In genomic region chr4:86593726-86594558, GRCh38 we compare ENCODE assay signal across 8 cellular contexts. TPM values are rescaled to one million over a fixed set of nuclear protein-coding genes. Genes with fewer than 3 reads are reported as not detected.
DNase-seq lines count a peak whose midpoint lies in the region; ATAC-seq, FAIRE-seq and TF ChIP-seq lines count a peak whose summit lies in the region.

Gene PTPN13, plus strand, starts transcription at chr4:86594315. Its CDS starts 40,942 bp downstream, at chr4:86635257.

- peaks cover 38% of the 10 kb centered on the region for H3K27me3 Mint-ChIP-seq in activated CD8-positive, alpha-beta T cell treated with anti-CD3 and anti-CD28 coated beads, Interleukin-2, amount 10 ng/mL, durations not matched to agents 7 days and 5 days (ENCODE audit: low read depth)

- H3K23ac ChIP-seq in H1 (ENCODE audit: insufficient read length) = no peak within 1 kb of the TSS

- H3K27me3 ChIP-seq in H1 (replicated peaks in 1 of 4; ENCODE audit: control insufficient read depth in 3 of 4, extremely low read depth in 1 of 4, insufficient read depth in 3 of 4, low read length in 3 of 4) = no peaks in the 10 kb centered on the region

- peak within 1 kb of the TSS; percentile 76 for H3K27ac ChIP-seq in H1 (ENCODE audit: low read depth, low read length)

- peaks cover 2 to 3% of the 10 kb centered on the region in 2 experiments for H4K20me1 ChIP-seq in H1 (replicated peaks in 1 of 2; ENCODE audit: control insufficient read depth in 1 of 2, insufficient read depth in 2 of 2, low read length in 2 of 2)

- no peak within 1 kb of the TSS for H2AK5ac ChIP-seq in H1 (ENCODE audit: low read depth, low read length)

- H2BK120ac ChIP-seq in H1 (replicated peaks; ENCODE audit: low read depth, low read length) = no peak within 1 kb of the TSS

- H2BK5ac ChIP-seq in H1 (ENCODE audit: low read depth, low read length) = peak within 1 kb of the TSS; percentile 60

- peaks cover 3 to 9% (median 5%) of the 10 kb centered on the region in 4 experiments; a peak in 4 of 7 replicates for H3K4me1 ChIP-seq in H1 (replicated peaks in 1 of 4; ENCODE audit: control insufficient read depth in 3 of 4, insufficient read depth in 4 of 4, low read length in 3 of 4)

- no peak within 1 kb of the TSS for H3K14ac ChIP-seq in H1 (ENCODE audit: insufficient read length)

- peak; percentile 89 to 92 for TF ChIP-seq POLR2A in H1 (IDR thresholded peaks at IDR 0.05; ENCODE audit: control extremely low read depth in 1 of 2, low read depth in 2 of 2, low read length in 2 of 2)

- no peak within 1 kb of the TSS for H2BK20ac ChIP-seq in H1 (ENCODE audit: low read length)

- no peak within 1 kb of the TSS for H3K4ac ChIP-seq in H1 (replicated peaks; ENCODE audit: insufficient read length, low read depth, low read length)

- H3K4me3 ChIP-seq in H1 (ENCODE audit: extremely low read depth in 1 of 4, insufficient read depth in 2 of 4, low read depth in 3 of 4, low read length in 4 of 4) = peak within 1 kb of the TSS; percentile 87 to 99 (median 96)

- H2BK12ac ChIP-seq in H1 (ENCODE audit: low read depth, low read length) = peak within 1 kb of the TSS; percentile 42; the same call in 1 of the 2 replicates

- DNase-seq in Ammon's horn (ENCODE audit: low spot score) (peak; percentile 100), GM19238 (ENCODE audit: insufficient read length, low spot score) (peak; percentile 67), NCI-H526 treated with DMSO at 0.1 percent for 48 hours (lab: John Stamatoyannopoulos, UW) (peak; percentile 92), H1 (ENCODE audit: low read depth in 1 of 2, low spot score in 2 of 2) (peak; percentile 99), lung microvascular endothelial cell (ENCODE audit: low read depth in 2 of 2) (peak; percentile 59 to 83)
- DNase-seq in activated CD8-positive, alpha-beta T cell treated with anti-CD3 and anti-CD28 coated beads, Interleukin-2, amount 10 ng/mL, durations not matched to agents 7 days and 5 days = peak; percentile 49
- DNase-seq in stimulated activated CD4-positive, alpha-beta T cell treated with anti-CD3 and anti-CD28 coated beads, TNF-alpha, amount 100 ng/mL, for 1 hour (ENCODE audit: low read depth in 3 of 3, low spot score in 1 of 3) = peak; percentile 20 to 35 (median 29)

- peak within 1 kb of the TSS; percentile 31; the same call in 1 of the 2 replicates for H4K8ac ChIP-seq in H1 (ENCODE audit: extremely low read depth, insufficient read depth, low read length)

- TF ChIP-seq EP300 in H1 (IDR thresholded peaks at IDR 0.05; ENCODE audit: borderline replicate concordance in 1 of 2, low read depth in 2 of 2, low read length in 2 of 2) = no peak

- H2BK15ac ChIP-seq in H1 (ENCODE audit: low read length) = no peak within 1 kb of the TSS

- ATAC-seq in HG03378 (IDR thresholded peaks at IDR 0.05; ENCODE audit: unreplicated experiment) = peak; percentile 97
- ATAC-seq in activated CD8-positive, alpha-beta T cell treated with anti-CD3 and anti-CD28 coated beads, Interleukin-2, amount 10 ng/mL, durations not matched to agents 7 days and 5 days = peak; percentile 89

- H3K4me2 ChIP-seq in H1 (ENCODE audit: insufficient read depth in 1 of 2, low read depth in 2 of 2, low read length in 2 of 2) = peak within 1 kb of the TSS; percentile 57 to 81

- no peaks in the 10 kb centered on the region for H3K36me3 Mint-ChIP-seq in activated CD8-positive, alpha-beta T cell treated with anti-CD3 and anti-CD28 coated beads, Interleukin-2, amount 10 ng/mL, durations not matched to agents 7 days and 5 days (ENCODE audit: low read depth)

- H4K5ac ChIP-seq in H1 (ENCODE audit: insufficient read length, low read depth, low read length) = peak within 1 kb of the TSS; percentile 37

- no peaks in the 10 kb centered on the region for H3K36me3 ChIP-seq in H1 (ENCODE audit: control insufficient read depth in 2 of 4, insufficient read depth in 4 of 4, low read length in 3 of 4)

- H3K79me2 ChIP-seq in H1 (ENCODE audit: control insufficient read depth in 1 of 2, insufficient read depth in 2 of 2, low read length in 2 of 2) = peaks cover 3 to 39% of the 10 kb centered on the region in 2 experiments; a peak in 3 of 4 replicates

- peak within 1 kb of the TSS; percentile 65 to 87 (median 84) for H3K9ac ChIP-seq in H1 (replicated peaks in 1 of 4; ENCODE audit: extremely low read depth in 1 of 4, low read depth in 3 of 4, low read length in 3 of 4)

- TF ChIP-seq RAD21 in H1 (IDR thresholded peaks at IDR 0.05 in 1 of 2, conservative IDR thresholded peaks at IDR 0.05 in 1 of 2; ENCODE audit: low read depth in 2 of 2, low read length in 2 of 2) = peak in 1 of 2 experiments; percentile 11; a peak in 2 of 4 replicates

- TF ChIP-seq CTCF in H1 (IDR thresholded peaks at IDR 0.05; ENCODE audit: control extremely low read depth in 1 of 3, insufficient read depth in 1 of 3, low read depth in 1 of 3, low read length in 3 of 3) = peak in 1 of 3 experiments; percentile 7; a peak in 2 of 4 replicates

- no peaks in the 10 kb centered on the region for H3K9me3 Mint-ChIP-seq in activated CD8-positive, alpha-beta T cell treated with anti-CD3 and anti-CD28 coated beads, Interleukin-2, amount 10 ng/mL, durations not matched to agents 7 days and 5 days (ENCODE audit: insufficient read depth)

- H3K79me1 ChIP-seq in H1 (ENCODE audit: low read depth, low read length) = no peaks in the 10 kb centered on the region

- peaks cover 8% of the 10 kb centered on the region for H3K23me2 ChIP-seq in H1 (ENCODE audit: low read depth, low read length)

- no peak within 1 kb of the TSS for H3K27ac Mint-ChIP-seq in activated CD8-positive, alpha-beta T cell treated with anti-CD3 and anti-CD28 coated beads, Interleukin-2, amount 10 ng/mL, durations not matched to agents 7 days and 5 days

- POLR2A ChIA-PET in activated CD8-positive, alpha-beta T cell treated with anti-CD3 and anti-CD28 coated beads, Interleukin-2, amount 10 ng/mL, durations not matched to agents 7 days and 5 days (lab: Charles Lee) = no interaction called here
- POLR2A ChIA-PET in H1 (lab: Charles Lee; ENCODE audit: partially characterized antibody) = interaction anchor here (0.6 to 2.7 kb wide), 23 partner anchors 8 to 310 kb away, joined by 3 to 11 read pairs (median 4); no protein-coding TSS in a partner anchor

- peak; percentile 78 for FAIRE-seq in H1 (lab: Jason Lieb, UNC)

- H3K56ac ChIP-seq in H1 (replicated peaks; ENCODE audit: insufficient read length, low read depth, low read length) = peak within 1 kb of the TSS; percentile 35

- H3K9me3 ChIP-seq in H1 (ENCODE audit: insufficient read depth in 2 of 2, low read depth in 1 of 2, low read length in 1 of 2) = no peaks in the 10 kb centered on the region

- H3K4me3 Mint-ChIP-seq in activated CD8-positive, alpha-beta T cell treated with anti-CD3 and anti-CD28 coated beads, Interleukin-2, amount 10 ng/mL, durations not matched to agents 7 days and 5 days = peak within 1 kb of the TSS; percentile 58

- H2AFZ ChIP-seq in H1 (ENCODE audit: low read length) = peak within 1 kb of the TSS; percentile 66; the same call in 1 of the 2 replicates

- peaks cover 15% of the 10 kb centered on the region for H3K4me1 Mint-ChIP-seq in activated CD8-positive, alpha-beta T cell treated with anti-CD3 and anti-CD28 coated beads, Interleukin-2, amount 10 ng/mL, durations not matched to agents 7 days and 5 days (ENCODE audit: low read depth)

- 1% methylated on average over 58 of the region's 59 CpGs; no CpG with 5 or more reads in 1 of the 2 experiments for WGBS in H1 (ENCODE audit: extremely low coverage in 1 of 2, insufficient coverage in 1 of 2, insufficient read length in 1 of 2, insufficient replicate concordance in 2 of 2, low coverage in 1 of 2, low lambda C conversion rate in 2 of 2, missing lambda C conversion rate in 1 of 2), 2 experiments

- CTCF ChIA-PET in activated CD8-positive, alpha-beta T cell treated with anti-CD3 and anti-CD28 coated beads, Interleukin-2, amount 10 ng/mL, durations not matched to agents 7 days and 5 days (lab: Charles Lee) = no interaction called here
- CTCF ChIA-PET in H1 (lab: Charles Lee; ENCODE audit: partially characterized antibody) = interaction anchor here (0.5 to 3.1 kb wide), 7 partner anchors 11 to 181 kb away, joined by 3 to 19 read pairs (median 3); no protein-coding TSS in a partner anchor

- H4K91ac ChIP-seq in H1 (replicated peaks; ENCODE audit: insufficient read length, low read length) = peak within 1 kb of the TSS; percentile 67

- peak within 1 kb of the TSS; percentile 88 for H3K18ac ChIP-seq in H1 (ENCODE audit: extremely low read depth, low read length)

TF ChIP-seq in H1, 55 proteins besides CTCF, POLR2A, EP300 and RAD21 (continues in another document):
- TF ChIP-seq ASH2L (IDR thresholded peaks at IDR 0.05; ENCODE audit: low read length) = peak; percentile 86
- no peak for TF ChIP-seq GABPA (IDR thresholded peaks at IDR 0.05; ENCODE audit: borderline replicate concordance, insufficient read depth, low read length)
- 0 out of 2 replicates have a peak, but pooled peaks have one; percentile 13 for TF ChIP-seq SRF (IDR thresholded peaks at IDR 0.05; ENCODE audit: low read depth, low read length)
- no peak for TF ChIP-seq BRCA1 (IDR thresholded peaks at IDR 0.05; ENCODE audit: low read depth, low read length)
- peak; percentile 18; the same call in 1 of the 2 replicates for TF ChIP-seq YY1 (IDR thresholded peaks at IDR 0.05; ENCODE audit: low read depth, low read length)
- TF ChIP-seq SIX5 (IDR thresholded peaks at IDR 0.05; ENCODE audit: low read depth, low read length) = no peak
- TF ChIP-seq MAFK (IDR thresholded peaks at IDR 0.05; ENCODE audit: low read depth, low read length) = no peak
- peak; percentile 38 to 97; a peak in 2 of 4 replicates for TF ChIP-seq SIN3A (conservative IDR thresholded peaks at IDR 0.05 in 1 of 2, IDR thresholded peaks at IDR 0.05 in 1 of 2; ENCODE audit: low read depth in 1 of 2, low read length in 2 of 2)
- TF ChIP-seq CHD2 (IDR thresholded peaks at IDR 0.05; ENCODE audit: low read length) = 0 out of 2 replicates have a peak, but pooled peaks have one; percentile 40
- 0 out of 2 replicates have a peak, but pooled peaks have one; percentile 28 for TF ChIP-seq SP4 (IDR thresholded peaks at IDR 0.05; ENCODE audit: low read length)
- no peak for TF ChIP-seq NANOG (IDR thresholded peaks at IDR 0.05; ENCODE audit: insufficient read depth, low read depth, low read length, poor library complexity, severe bottlenecking)

RNA-seq across cellular contexts. Expression of gene PTPN13, which starts in this region (rescaled TPM):
- under 1 TPM; 0.08 to 0.16 TPM for total RNA-seq in activated CD8-positive, alpha-beta T cell treated with anti-CD3 and anti-CD28 coated beads, Interleukin-2, amount 10 ng/mL, durations not matched to agents 7 days and 5 days
- total RNA-seq in H1 (2021; fragmentation: NEBNext Ultra II Directional; extraction: Animal tissue kit (Norgen Biotek cat#: 25700)) = 54.3 and 57.9 TPM in 2 replicates
- polyA plus RNA-seq in H1 (2011; rRNA removed) = 11.5 and 12.7 TPM in 2 replicates
- polyA plus RNA-seq in H1 (2011; cell fraction: cytosol; rRNA removed) = 16.8 TPM
- 13.2 TPM for polyA plus RNA-seq in H1 (2011; cell fraction: nucleus; rRNA removed)
- 22.7 to 54.1 TPM (median 30.1 TPM) in 4 replicates for polyA plus RNA-seq in H1 (2012, experiment 1 of 2)
- polyA plus RNA-seq in H1 (2012, experiment 2 of 2) = 1.4 TPM
- 22.4 TPM for polyA plus RNA-seq in H1 (2013, experiment 1 of 2)
- polyA plus RNA-seq in H1 (2013, experiment 2 of 2) = 22.6 TPM
- 46.5 and 58.1 TPM in 2 replicates for polyA minus RNA-seq in H1 (2011; rRNA and poly(A)+ RNA removed)
- polyA minus RNA-seq in H1 (2011; cell fraction: cytosol; rRNA and poly(A)+ RNA removed) = 37.4 TPM
- 98.7 TPM for polyA minus RNA-seq in H1 (2011; cell fraction: nucleus; rRNA and poly(A)+ RNA removed)
- 0.20 and 0.22 TPM in 2 replicates for total RNA-seq in lung microvascular endothelial cell

Comparison
In these comparisons a context has a peak if more than half of its experiments do, and no peak if none do; other contexts are left out.
1. Peak in every context shown above with its lines: DNase-seq, ATAC-seq, H3K4me3 ChIP-seq and H3K27ac ChIP-seq.
2. RNA of gene PTPN13 (total RNA-seq): 54.3 to 57.9 TPM in H1; 0.20 to 0.22 TPM in lung microvascular endothelial cell and 0.08 to 0.16 TPM in activated CD8-positive, alpha-beta T cell treated with anti-CD3 and anti-CD28 coated beads, Interleukin-2, amount 10 ng/mL, durations not matched to agents 7 days and 5 days; every median in the first group is over 10 times any median in the second.
3. Peak in DNase-seq and ATAC-seq in activated CD8-positive, alpha-beta T cell treated with anti-CD3 and anti-CD28 coated beads, Interleukin-2, amount 10 ng/mL, durations not matched to agents 7 days and 5 days; RNA of the gene not detected or under 1 TPM.
4. Peak in DNase-seq in lung microvascular endothelial cell; RNA of the gene not detected or under 1 TPM.
5. DNase-seq: peak in every context shown above with its lines; median percentile 100 in Ammon's horn; 99 in H1; 92 in NCI-H526 treated with DMSO at 0.1 percent for 48 hours; 71 in lung microvascular endothelial cell; 67 in GM19238; 49 in activated CD8-positive, alpha-beta T cell treated with anti-CD3 and anti-CD28 coated beads, Interleukin-2, amount 10 ng/mL, durations not matched to agents 7 days and 5 days; 29 in stimulated activated CD4-positive, alpha-beta T cell treated with anti-CD3 and anti-CD28 coated beads, TNF-alpha, amount 100 ng/mL, for 1 hour.